In genomic region chr12:6819069-6820030, GRCh38 we compare ENCODE assay signal across 23 cellular contexts. TPM values are rescaled to one million over a fixed set of nuclear protein-coding genes. Genes with fewer than 3 reads are reported as not detected.
DNase-seq lines count a peak whose midpoint lies in the region; ATAC-seq, FAIRE-seq and TF ChIP-seq lines count a peak whose summit lies in the region.
"Had no signal": no experiment of that assay in that cellular context is flagged by ENCODE, and none has a peak within 500 bp of the region (broad histone marks: within the 10 kb centered on the region; RNA-seq: fewer than 3 reads in every experiment).

No MANE protein-coding gene starts in this region.

- H3K9me3 ChIP-seq in GM12878 (replicated peaks; ENCODE audit: control insufficient read depth, insufficient read depth, low read length): no peaks in the 10 kb centered on the region
- H3K9me3 ChIP-seq in liver (ENCODE audit: control insufficient read depth in 4 of 4, low read length in 3 of 4): no peaks in the 10 kb centered on the region
- H3K9me3 ChIP-seq in tibial artery: no peaks in the 10 kb centered on the region
- H3K9me3 ChIP-seq: adrenal gland, BE2C had no signal

- intact Hi-C loops in GM12878 (cut with micrococcal nuclease; ENCODE audit: unreplicated experiment): no loop called here
- intact Hi-C loops in tibial artery (cut with DNase I; ENCODE audit: low total_unique reads): no loop called here
- intact Hi-C loops in sciatic nerve (cut with DNase I): loop anchor here (10.0 kb wide), 1 partner anchor 65 kb away; the partner anchor contains the start of gene MLF2

- RAD21 ChIA-PET in GM12878 (lab: Charles Lee; ENCODE audit: unreplicated experiment): no interaction called here

- H3K27ac Mint-ChIP-seq in activated T-cell treated with anti-CD3 and anti-CD28 coated beads, Interleukin-2, amount 50 U/mL, for 24 hours: peak overlapping the region; percentile 37

- no peak overlapping the region for H3K27ac ChIP-seq in GM12878 (ENCODE audit: control insufficient read depth, insufficient read depth)
- H3K27ac ChIP-seq in liver (ENCODE audit: low read depth in 1 of 2, low read length in 2 of 2): peak overlapping the region; percentile 60 to 72
- no peak overlapping the region for H3K27ac ChIP-seq in tibial artery

- no peak for TF ChIP-seq EP300 in GM12878 (IDR thresholded peaks at IDR 0.05; ENCODE audit: borderline replicate concordance in 1 of 2, control insufficient read depth in 1 of 2, low read depth in 2 of 2, low read length in 2 of 2)

- no peak overlapping the region for H3K9ac ChIP-seq in GM12878 (ENCODE audit: control insufficient read depth, insufficient read depth, low read length)
- peak overlapping the region in 1 of 2 donors; percentile 77 for H3K9ac ChIP-seq in liver (ENCODE audit: low read depth in 1 of 2, low read length in 2 of 2)

- POLR2A ChIA-PET in GM12878 (lab: Charles Lee): interaction anchor here (0.6 to 0.9 kb wide), 2 partner anchors 10 to 11 kb away, joined by 3 to 4 read pairs; no protein-coding TSS in a partner anchor

- no peaks in the 10 kb centered on the region for H4K20me1 ChIP-seq in GM12878 (ENCODE audit: control insufficient read depth, insufficient read depth)

- H3K36me3 ChIP-seq in GM12878 (ENCODE audit: control insufficient read depth in 2 of 2, insufficient read depth in 2 of 2, low read length in 1 of 2) (no peaks in the 10 kb centered on the region), liver (ENCODE audit: control insufficient read depth in 4 of 4, insufficient read depth in 3 of 4, low read depth in 1 of 4, low read length in 3 of 4) (no peaks in the 10 kb centered on the region), tibial artery (no peaks in the 10 kb centered on the region)
- H3K36me3 ChIP-seq: adrenal gland, BE2C, cardiac muscle cell had no signal

- no peak overlapping the region for H3K4me2 ChIP-seq in GM12878 (ENCODE audit: control insufficient read depth, insufficient read depth)

- SMC1A ChIA-PET in GM12878 (lab: Charles Lee; ENCODE audit: uncharacterized antibody, unreplicated experiment): interaction anchor here (1.5 to 2.0 kb wide), 2 partner anchors 7 to 39 kb away, joined by 6 read pairs; no protein-coding TSS in a partner anchor

- H3K36me3 Mint-ChIP-seq in activated T-cell treated with anti-CD3 and anti-CD28 coated beads, Interleukin-2, amount 50 U/mL, for 24 hours (ENCODE audit: low read depth): peaks cover 52% of the 10 kb centered on the region

- H2AFZ ChIP-seq in GM12878 (ENCODE audit: control insufficient read depth, low read depth, low read length): no peak overlapping the region

- ATAC-seq in GM12878 (peak; percentile 26; the same call in 2 of the 3 replicates), GM19452 (IDR thresholded peaks at IDR 0.05; ENCODE audit: unreplicated experiment) (no peak), sciatic nerve (no peak)
- ATAC-seq: T-cell had no signal

- 34% methylated on average over 12 of the region's 13 CpGs for WGBS in GM12878 (ENCODE audit: insufficient coverage, insufficient replicate concordance, low lambda C conversion rate, missing lambda C conversion rate)
- WGBS in liver: 75% methylated on average over 13 of the region's 13 CpGs

- CTCF ChIA-PET in GM12878 (lab: Yijun Ruan, JAX): interaction anchor here (1.0 to 1.3 kb wide), 4 partner anchors 11 to 66 kb away, joined by 3 to 5 read pairs (median 4); partner anchors contain the start of gene MLF2

- TF ChIP-seq POLR2A in GM12878 (IDR thresholded peaks at IDR 0.05; ENCODE audit: low read depth, low read length): no peak

- peaks cover 5 to 17% of the 10 kb centered on the region in 2 experiments for H3K27me3 ChIP-seq in GM12878 (replicated peaks in 1 of 2; ENCODE audit: control insufficient read depth in 2 of 2, insufficient read depth in 2 of 2, low read length in 1 of 2)
- H3K27me3 ChIP-seq in liver (ENCODE audit: control insufficient read depth in 4 of 4, insufficient read depth in 4 of 4, low read length in 3 of 4): no peaks in the 10 kb centered on the region
- H3K27me3 ChIP-seq in tibial artery: peaks cover 0 to 69% of the 10 kb centered on the region in 2 donors
- H3K27me3 ChIP-seq: BE2C, cardiac muscle cell had no signal

- H3K27me3 Mint-ChIP-seq in activated T-cell treated with anti-CD3 and anti-CD28 coated beads, Interleukin-2, amount 50 U/mL, for 24 hours: peaks cover 31% of the 10 kb centered on the region

- no peak for TF ChIP-seq CTCF in GM12878 (IDR thresholded peaks at IDR 0.05 in 2 of 3, conservative IDR thresholded peaks at IDR 0.05 in 1 of 3; ENCODE audit: control insufficient read depth in 2 of 3, extremely low read depth in 1 of 3, insufficient read depth in 1 of 3, low read depth in 3 of 3, low read length in 3 of 3)
- TF ChIP-seq CTCF in liver (IDR thresholded peaks at IDR 0.05; ENCODE audit: low read depth, low read length, missing input control): no peak
- no peak for TF ChIP-seq CTCF in tibial artery (IDR thresholded peaks at IDR 0.05)

- H3K4me3 ChIP-seq in GM12878 (no peak overlapping the region), liver (ENCODE audit: low read depth in 1 of 3, low read length in 3 of 3) (peak overlapping the region in 2 of 3 donors; percentile 26 to 71), tibial artery (no peak overlapping the region)
- H3K4me3 ChIP-seq: adrenal gland, cardiac muscle cell had no signal

- FAIRE-seq in GM12878 (lab: Jason Lieb, UNC): no peak
- FAIRE-seq: A204.1 had no signal

- in situ Hi-C loops in GM12878 (cut with MboI): no loop called here

- H3K4me1 ChIP-seq in GM12878 (ENCODE audit: control insufficient read depth, insufficient read depth, low read length): no peaks in the 10 kb centered on the region; the same call in 1 of the 2 replicates
- H3K4me1 ChIP-seq in liver (ENCODE audit: control insufficient read depth in 4 of 4, insufficient read depth in 4 of 4, low read length in 3 of 4): peaks cover 0 to 38% (median 28%) of the 10 kb centered on the region in 4 donors
- peaks cover 0 to 14% (median 12%) of the 10 kb centered on the region in 4 donors for H3K4me1 ChIP-seq in tibial artery

- no peak overlapping the region for H3K4me3 Mint-ChIP-seq in activated T-cell treated with anti-CD3 and anti-CD28 coated beads, Interleukin-2, amount 50 U/mL, for 24 hours

- no peak for DNase-seq in activated T-cell treated with anti-CD3 and anti-CD28 coated beads, Interleukin-2, amount 50 U/mL, for 24 hours
- DNase-seq in activated T-cell treated with anti-CD3 and anti-CD28 coated beads, Interleukin-2, amount 50 U/mL, for 48 hours: no peak
- DNase-seq in GM12878 (ENCODE audit: low read depth, low spot score) (no peak), retina (peak; percentile 36), tibial artery (no peak), sciatic nerve (ENCODE audit: low spot score) (no peak)
- DNase-seq: activated CD4-positive, alpha-beta T cell treated with anti-CD3 and anti-CD28 coated beads, Interleukin-2, amount 50 U/mL, for 1 hour; activated CD8-positive, alpha-beta memory T cell treated with anti-CD3 and anti-CD28 coated beads, Interleukin-2, amount 50 U/mL, for 48 hours; activated effector memory CD4-positive, alpha-beta T cell treated with anti-CD3 and anti-CD28 coated beads, Interleukin-2, amount 50 U/mL, for 16 hours; adrenal gland; BE2C; foreskin melanocyte; midbrain; NCI-H1694 treated with DMSO at 0.1 percent for 48 hours; NCI-H748 treated with DMSO at 0.1 percent for 48 hours; OCI-M1; SIG-M5 had no signal

- BruUV-seq in GM12878 (replicated peaks; lab: Mats Ljungman, UMichigan): no TSS peak

- TF ChIP-seq RAD21 in GM12878 (IDR thresholded peaks at IDR 0.05; ENCODE audit: insufficient read depth, low read depth, low read length) (no peak), liver (IDR thresholded peaks at IDR 0.05) (no peak)

- no peaks in the 10 kb centered on the region for H3K9me3 Mint-ChIP-seq in activated T-cell treated with anti-CD3 and anti-CD28 coated beads, Interleukin-2, amount 50 U/mL, for 24 hours
- H3K9me3 Mint-ChIP-seq: T-cell had no signal

- peaks cover 13% of the 10 kb centered on the region for H3K4me1 Mint-ChIP-seq in activated T-cell treated with anti-CD3 and anti-CD28 coated beads, Interleukin-2, amount 50 U/mL, for 24 hours (ENCODE audit: low read depth)

- H3K79me2 ChIP-seq in GM12878 (ENCODE audit: control insufficient read depth, insufficient read depth, low read length): no peaks in the 10 kb centered on the region

RNA-seq across cellular contexts. Expression of gene GPR162, which starts 2.3 kb away (rescaled TPM):
- not detected in 2 replicates for total RNA-seq in GM12878 (2013; cell fraction: nucleolus; rRNA removed)
- not detected in 2 replicates for total RNA-seq in GM12878 (2014; rRNA removed)
- not detected in 2 replicates for total RNA-seq in GM12878 (2014; rRNA removed; fragmentation: Illumina TruSeq; extraction: Trizol)
- not detected in 2 replicates for total RNA-seq in GM12878 (2021)
- polyA plus RNA-seq in GM12878 (2011; ENCODE audit: low read depth): not detected
- 0.09 TPM in 1 of 2 replicates, not detected in the other for polyA plus RNA-seq in GM12878 (2011; rRNA removed)
- polyA plus RNA-seq in GM12878 (2011; cell fraction: cytosol; rRNA removed): 0.10 and 0.19 TPM in 2 replicates
- 0.63 and 1.6 TPM in 2 replicates for polyA plus RNA-seq in GM12878 (2011; cell fraction: nucleus; rRNA removed)
- 0.24 TPM in 1 of 2 replicates, not detected in the other for polyA plus RNA-seq in GM12878 (2012)
- polyA plus RNA-seq in GM12878 (2014; fragmentation: Illumina TruSeq; extraction: Trizol): not detected in 2 replicates
- polyA plus RNA-seq in GM12878 (2014; fragmentation: Nextera tagmentation; extraction: Ambion mirVana): not detected
- not detected in 2 replicates for polyA plus RNA-seq in GM12878 (2014; rRNA removed)
- polyA plus RNA-seq in GM12878 (2016; fragmentation: Nextera tagmentation; extraction: Ambion mirVana): not detected
- 0.26 TPM in 1 of 2 replicates, not detected in the other for polyA minus RNA-seq in GM12878 (2011; rRNA and poly(A)+ RNA removed)
- not detected in 2 replicates for polyA minus RNA-seq in GM12878 (2011; cell fraction: cytosol; rRNA and poly(A)+ RNA removed)
- polyA minus RNA-seq in GM12878 (2011; cell fraction: nucleus; rRNA and poly(A)+ RNA removed): not detected in 2 replicates
- 1 to 10 TPM in 1 of 2 donors, under 1 TPM in 1; 0.59 to 2.1 TPM for total RNA-seq in liver
- polyA plus RNA-seq in liver: 1 to 10 TPM; 1.4 to 2.4 TPM
- total RNA-seq in sciatic nerve: 4.5 TPM

RNA-seq across cellular contexts. Expression of gene P3H3, which starts 8.9 kb away (rescaled TPM):
- 0.71 TPM in 1 of 2 replicates, not detected in the other for total RNA-seq in GM12878 (2013; cell fraction: nucleolus; rRNA removed)
- total RNA-seq in GM12878 (2014; rRNA removed) (not detected in 2 replicates), GM12878 (2014; rRNA removed; fragmentation: Illumina TruSeq; extraction: Trizol) (not detected in 2 replicates), GM12878 (2021) (0.13 and 0.21 TPM in 2 replicates), liver (1 to 10 TPM; 1.5 to 1.9 TPM), sciatic nerve (27.4 TPM)
- 0.12 TPM for polyA plus RNA-seq in GM12878 (2011; ENCODE audit: low read depth)
- polyA plus RNA-seq in GM12878 (2011; rRNA removed) (0.05 TPM in 1 of 2 replicates, not detected in the other), GM12878 (2014; fragmentation: Illumina TruSeq; extraction: Trizol) (0.03 TPM in 1 of 2 replicates, not detected in the other), GM12878 (2014; fragmentation: Nextera tagmentation; extraction: Ambion mirVana) (not detected), GM12878 (2014; rRNA removed) (0.23 TPM in 1 of 2 replicates, not detected in the other), GM12878 (2016; fragmentation: Nextera tagmentation; extraction: Ambion mirVana) (not detected), liver (1 to 10 TPM in 1 of 2 donors, under 1 TPM in 1; 0.42 to 1.7 TPM)
- polyA plus RNA-seq in GM12878 (2011; cell fraction: cytosol; rRNA removed): 0.05 and 0.13 TPM in 2 replicates
- 0.29 and 0.39 TPM in 2 replicates for polyA plus RNA-seq in GM12878 (2011; cell fraction: nucleus; rRNA removed)
- polyA plus RNA-seq in GM12878 (2012): 0.28 and 0.64 TPM in 2 replicates
- polyA minus RNA-seq in GM12878 (2011; rRNA and poly(A)+ RNA removed): 0.31 TPM in 1 of 2 replicates, not detected in the other
- polyA minus RNA-seq in GM12878 (2011; cell fraction: cytosol; rRNA and poly(A)+ RNA removed): not detected in 2 replicates
- polyA minus RNA-seq in GM12878 (2011; cell fraction: nucleus; rRNA and poly(A)+ RNA removed): 0.12 TPM in 1 of 2 replicates, not detected in the other

RNA-seq across cellular contexts. Expression of gene GNB3, which starts 21.4 kb away (rescaled TPM):
- not detected in 2 replicates for total RNA-seq in GM12878 (2013; cell fraction: nucleolus; rRNA removed)
- total RNA-seq in GM12878 (2014; rRNA removed) (0.23 and 0.33 TPM in 2 replicates), GM12878 (2014; rRNA removed; fragmentation: Illumina TruSeq; extraction: Trizol) (0.23 and 0.58 TPM in 2 replicates), GM12878 (2021) (0.16 and 0.46 TPM in 2 replicates), liver (under 1 TPM in 1 of 2 donors, not detected in 1; under 0.01 TPM), sciatic nerve (7.1 TPM)
- 0.76 TPM for polyA plus RNA-seq in GM12878 (2011; ENCODE audit: low read depth)
- polyA plus RNA-seq in GM12878 (2011; rRNA removed) (0.05 and 0.12 TPM in 2 replicates), GM12878 (2014; fragmentation: Illumina TruSeq; extraction: Trizol) (0.16 and 0.38 TPM in 2 replicates), GM12878 (2014; fragmentation: Nextera tagmentation; extraction: Ambion mirVana) (under 1 TPM; 0.18 to 0.24 TPM), GM12878 (2014; rRNA removed) (0.46 and 0.55 TPM in 2 replicates), GM12878 (2016; fragmentation: Nextera tagmentation; extraction: Ambion mirVana) (1 to 10 TPM in 1 of 2 experiments, under 1 TPM in 1; 0.33 to 1.1 TPM), liver (under 1 TPM in 1 of 2 donors, not detected in 1; 0.12 TPM)
- polyA plus RNA-seq in GM12878 (2011; cell fraction: cytosol; rRNA removed): 0.12 and 0.20 TPM in 2 replicates
- polyA plus RNA-seq in GM12878 (2011; cell fraction: nucleus; rRNA removed): 0.37 and 0.41 TPM in 2 replicates
- polyA plus RNA-seq in GM12878 (2012): 1.5 and 1.6 TPM in 2 replicates
- not detected in 2 replicates for polyA minus RNA-seq in GM12878 (2011; rRNA and poly(A)+ RNA removed)
- polyA minus RNA-seq in GM12878 (2011; cell fraction: cytosol; rRNA and poly(A)+ RNA removed): not detected in 2 replicates
- polyA minus RNA-seq in GM12878 (2011; cell fraction: nucleus; rRNA and poly(A)+ RNA removed): not detected in 2 replicates

RNA-seq across cellular contexts. Expression of gene CD4, which starts 30.0 kb away (rescaled TPM):
- total RNA-seq in GM12878 (2013; cell fraction: nucleolus; rRNA removed): not detected in 2 replicates
- 0.40 and 0.49 TPM in 2 replicates for total RNA-seq in GM12878 (2014; rRNA removed)
- 0.60 and 0.81 TPM in 2 replicates for total RNA-seq in GM12878 (2014; rRNA removed; fragmentation: Illumina TruSeq; extraction: Trizol)
- total RNA-seq in GM12878 (2021): 1.6 and 1.8 TPM in 2 replicates
- 0.07 TPM for polyA plus RNA-seq in GM12878 (2011; ENCODE audit: low read depth)
- 0.27 and 0.29 TPM in 2 replicates for polyA plus RNA-seq in GM12878 (2011; rRNA removed)
- 0.22 and 0.28 TPM in 2 replicates for polyA plus RNA-seq in GM12878 (2011; cell fraction: cytosol; rRNA removed)
- 0.39 and 0.50 TPM in 2 replicates for polyA plus RNA-seq in GM12878 (2011; cell fraction: nucleus; rRNA removed)
- 0.05 and 0.36 TPM in 2 replicates for polyA plus RNA-seq in GM12878 (2012)
- polyA plus RNA-seq in GM12878 (2014; fragmentation: Illumina TruSeq; extraction: Trizol): 1.5 and 2.4 TPM in 2 replicates
- polyA plus RNA-seq in GM12878 (2014; fragmentation: Nextera tagmentation; extraction: Ambion mirVana): under 1 TPM; 0.49 to 0.85 TPM
- polyA plus RNA-seq in GM12878 (2014; rRNA removed): 0.85 and 1.3 TPM in 2 replicates
- under 1 TPM; 0.24 to 0.57 TPM for polyA plus RNA-seq in GM12878 (2016; fragmentation: Nextera tagmentation; extraction: Ambion mirVana)
- 0.21 and 0.29 TPM in 2 replicates for polyA minus RNA-seq in GM12878 (2011; rRNA and poly(A)+ RNA removed)
- 0.40 TPM in 1 of 2 replicates, not detected in the other for polyA minus RNA-seq in GM12878 (2011; cell fraction: cytosol; rRNA and poly(A)+ RNA removed)
- polyA minus RNA-seq in GM12878 (2011; cell fraction: nucleus; rRNA and poly(A)+ RNA removed): not detected in 2 replicates
- total RNA-seq in liver: 10 to 100 TPM; 22.5 to 44.8 TPM
- 10 to 100 TPM; 15.9 to 41.5 TPM for polyA plus RNA-seq in liver
- total RNA-seq in sciatic nerve: 20.6 TPM
- total RNA-seq: dermis microvascular lymphatic vessel endothelial cell had no signal

RNA-seq across cellular contexts. Expression of gene CDCA3, which starts 31.7 kb away (rescaled TPM):
- total RNA-seq in GM12878 (2013; cell fraction: nucleolus; rRNA removed): 43.5 and 44.8 TPM in 2 replicates
- total RNA-seq in GM12878 (2014; rRNA removed) (112 and 117 TPM in 2 replicates), GM12878 (2014; rRNA removed; fragmentation: Illumina TruSeq; extraction: Trizol) (69.1 and 70.8 TPM in 2 replicates), GM12878 (2021) (68.6 and 72.7 TPM in 2 replicates), liver (10 to 100 TPM in 1 of 2 donors, under 1 TPM in 1; 0.25 to 26.0 TPM), sciatic nerve (0.71 TPM)
- polyA plus RNA-seq in GM12878 (2011; ENCODE audit: low read depth): 16.7 TPM
- polyA plus RNA-seq in GM12878 (2011; rRNA removed) (70.1 and 82.6 TPM in 2 replicates), GM12878 (2014; fragmentation: Illumina TruSeq; extraction: Trizol) (103 and 113 TPM in 2 replicates), GM12878 (2014; fragmentation: Nextera tagmentation; extraction: Ambion mirVana) (10 to 100 TPM; 34.5 to 47.3 TPM), GM12878 (2014; rRNA removed) (138 and 148 TPM in 2 replicates), GM12878 (2016; fragmentation: Nextera tagmentation; extraction: Ambion mirVana) (100 to 1,000 TPM; 131 to 132 TPM), liver (1 to 10 TPM; 1.3 to 3.9 TPM)
- 116 and 142 TPM in 2 replicates for polyA plus RNA-seq in GM12878 (2011; cell fraction: cytosol; rRNA removed)
- polyA plus RNA-seq in GM12878 (2011; cell fraction: nucleus; rRNA removed): 188 and 221 TPM in 2 replicates
- polyA plus RNA-seq in GM12878 (2012): 34.8 and 49.7 TPM in 2 replicates
- polyA minus RNA-seq in GM12878 (2011; rRNA and poly(A)+ RNA removed): 43.1 and 77.0 TPM in 2 replicates
- polyA minus RNA-seq in GM12878 (2011; cell fraction: cytosol; rRNA and poly(A)+ RNA removed): 37.1 and 52.8 TPM in 2 replicates
- 58.0 and 75.9 TPM in 2 replicates for polyA minus RNA-seq in GM12878 (2011; cell fraction: nucleus; rRNA and poly(A)+ RNA removed)

Comparison
In these comparisons a context has a peak if more than half of its experiments do, and no peak if none do; other contexts are left out.
1. H3K27ac ChIP-seq: peak in liver (2 of 2); none in GM12878 (single experiment) and tibial artery (0 of 2).
2. H3K4me3 ChIP-seq: peak in liver (2 of 3); none in GM12878 (single experiment) and tibial artery (0 of 2).